Comparison of ENCODE assay signal across 2 cellular contexts in the genomic region with DNA sequence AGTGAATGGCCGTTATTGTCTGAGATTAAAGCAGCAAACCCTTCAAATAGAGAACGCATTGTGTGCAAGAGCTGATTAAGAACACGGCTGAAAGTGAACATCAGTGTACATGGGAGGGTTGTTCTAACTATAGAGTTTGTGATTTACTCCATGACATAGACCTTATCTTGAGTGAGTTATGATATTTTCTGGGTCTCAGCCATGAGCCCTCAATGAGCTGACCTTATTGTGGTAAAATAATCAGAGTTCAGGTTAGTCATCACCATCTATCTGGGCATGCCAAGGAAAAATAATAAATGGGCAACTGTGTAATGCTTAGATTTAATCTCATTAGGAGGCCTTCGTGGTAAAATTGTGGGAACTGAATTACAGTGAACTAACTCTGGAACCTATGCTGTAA.
TF ChIP-seq lines count a peak whose summit lies in the region.

No MANE protein-coding gene starts in this region.

TF ChIP-seq in IMR-90, 13 proteins besides CTCF, POLR2A, EP300 and RAD21:
- TF ChIP-seq MXI1 (IDR thresholded peaks at IDR 0.05; ENCODE audit: borderline replicate concordance, low read depth, low read length) (no peak), RCOR1 (IDR thresholded peaks at IDR 0.05; ENCODE audit: insufficient replicate concordance, low read length) (no peak), FOS (IDR thresholded peaks at IDR 0.05; ENCODE audit: low read depth, low read length) (no peak), SMC3 (IDR thresholded peaks at IDR 0.05; ENCODE audit: low read depth, low read length) (no peak), MAFK (IDR thresholded peaks at IDR 0.05; ENCODE audit: low read depth, low read length) (no peak), NFE2L2 (IDR thresholded peaks at IDR 0.05; ENCODE audit: low read depth, low read length) (no peak), RFX5 (IDR thresholded peaks at IDR 0.05; ENCODE audit: low read depth, low read length) (no peak), MAZ (IDR thresholded peaks at IDR 0.05; ENCODE audit: borderline replicate concordance, low read depth, low read length) (no peak), BHLHE40 (IDR thresholded peaks at IDR 0.05; ENCODE audit: low read depth, low read length) (no peak), CEBPB (IDR thresholded peaks at IDR 0.05; ENCODE audit: low read depth, low read length) (no peak), CHD1 (IDR thresholded peaks at IDR 0.05; ENCODE audit: low read depth, low read length) (no peak)
- TF ChIP-seq, protein P1, sequence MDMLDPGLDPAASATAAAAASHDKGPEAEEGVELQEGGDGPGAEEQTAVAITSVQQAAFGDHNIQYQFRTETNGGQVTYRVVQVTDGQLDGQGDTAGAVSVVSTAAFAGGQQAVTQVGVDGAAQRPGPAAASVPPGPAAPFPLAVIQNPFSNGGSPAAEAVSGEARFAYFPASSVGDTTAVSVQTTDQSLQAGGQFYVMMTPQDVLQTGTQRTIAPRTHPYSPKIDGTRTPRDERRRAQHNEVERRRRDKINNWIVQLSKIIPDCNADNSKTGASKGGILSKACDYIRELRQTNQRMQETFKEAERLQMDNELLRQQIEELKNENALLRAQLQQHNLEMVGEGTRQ (IDR thresholded peaks at IDR 0.05; ENCODE audit: low read depth, low read length), result no peak
- TF ChIP-seq, protein P2, sequence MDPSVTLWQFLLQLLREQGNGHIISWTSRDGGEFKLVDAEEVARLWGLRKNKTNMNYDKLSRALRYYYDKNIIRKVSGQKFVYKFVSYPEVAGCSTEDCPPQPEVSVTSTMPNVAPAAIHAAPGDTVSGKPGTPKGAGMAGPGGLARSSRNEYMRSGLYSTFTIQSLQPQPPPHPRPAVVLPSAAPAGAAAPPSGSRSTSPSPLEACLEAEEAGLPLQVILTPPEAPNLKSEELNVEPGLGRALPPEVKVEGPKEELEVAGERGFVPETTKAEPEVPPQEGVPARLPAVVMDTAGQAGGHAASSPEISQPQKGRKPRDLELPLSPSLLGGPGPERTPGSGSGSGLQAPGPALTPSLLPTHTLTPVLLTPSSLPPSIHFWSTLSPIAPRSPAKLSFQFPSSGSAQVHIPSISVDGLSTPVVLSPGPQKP (IDR thresholded peaks at IDR 0.05; ENCODE audit: borderline replicate concordance, low read depth, low read length), result no peak

TF ChIP-seq in GM12891, 5 proteins besides CTCF, POLR2A, EP300 and RAD21:
- no peak for TF ChIP-seq PAX5 (IDR thresholded peaks at IDR 0.05; ENCODE audit: insufficient read depth, low read length, severe bottlenecking)
- no peak for TF ChIP-seq SPI1 (IDR thresholded peaks at IDR 0.05; ENCODE audit: low read depth, low read length)
- no peak for TF ChIP-seq TAF1 (IDR thresholded peaks at IDR 0.05; ENCODE audit: low read depth, low read length)
- no peak for TF ChIP-seq POU2F2 (IDR thresholded peaks at IDR 0.05; ENCODE audit: low read depth, low read length)
- TF ChIP-seq POLR2AphosphoS5 (IDR thresholded peaks at IDR 0.05; ENCODE audit: low read depth, low read length), result no peak
